Comparison of ENCODE assay signal across 8 cellular contexts in genomic region chr11:34050967-34051348, GRCh38. TPM values are rescaled to one million over a fixed set of nuclear protein-coding genes. Genes with fewer than 3 reads are reported as not detected.
DNase-seq lines count a peak whose midpoint lies in the region; TF ChIP-seq lines count a peak whose summit lies in the region.

No MANE protein-coding gene starts in this region.

- peaks cover 17% of the 10 kb centered on the region for H3K4me1 ChIP-seq in cardiac muscle cell (ENCODE audit: low read depth)

- no peak for DNase-seq in AG10803 (ENCODE audit: low read depth)
- DNase-seq in HFF-Myc (ENCODE audit: extremely low read depth, low read depth) = no peak
- DNase-seq in WERI-Rb-1 = no peak
- DNase-seq in cardiac muscle cell (ENCODE audit: low read depth in 1 of 2, low spot score in 1 of 2) = peak; percentile 59 to 63
- DNase-seq in retinal pigment epithelial cell (ENCODE audit: low read depth) = no peak
- DNase-seq in G401 (ENCODE audit: low spot score) = no peak
- no peak for DNase-seq in T1000 (lab: John Stamatoyannopoulos, UW)
- DNase-seq in KBM-7 = no peak

- peaks cover 38% of the 10 kb centered on the region for H3K36me3 ChIP-seq in WERI-Rb-1
- H3K36me3 ChIP-seq in cardiac muscle cell = peaks cover 4% of the 10 kb centered on the region

- in situ Hi-C loops in G401 (cut with HindIII; ENCODE audit: low sequenced_read_pairs) = no loop called here
- in situ Hi-C loops in KBM-7 (cut with MboI; ENCODE audit: low pct_unique_long_range_greater_than_20kb, low sequenced_read_pairs) = no loop called here

- H3K27me3 ChIP-seq in WERI-Rb-1 (ENCODE audit: insufficient read depth, low read depth, severe bottlenecking) (no peaks in the 10 kb centered on the region), cardiac muscle cell (no peaks in the 10 kb centered on the region)

- TF ChIP-seq CTCF in AG10803 (conservative IDR thresholded peaks at IDR 0.05; ENCODE audit: low read length) (no peak), HFF-Myc (IDR thresholded peaks at IDR 0.05; ENCODE audit: low read depth, low read length, missing control alignments) (no peak), WERI-Rb-1 (IDR thresholded peaks at IDR 0.05; ENCODE audit: low read depth, low read length) (no peak), cardiac muscle cell (IDR thresholded peaks at IDR 0.05; ENCODE audit: low read depth, low read length) (no peak), retinal pigment epithelial cell (conservative IDR thresholded peaks at IDR 0.05; ENCODE audit: low read depth, low read length) (no peak)

- H3K4me3 ChIP-seq in AG10803 (ENCODE audit: low read length) = peak overlapping the region; percentile 73
- H3K4me3 ChIP-seq in HFF-Myc (replicated peaks; ENCODE audit: low read depth, low read length) = peak overlapping the region; percentile 95
- peak overlapping the region; percentile 88 for H3K4me3 ChIP-seq in WERI-Rb-1 (ENCODE audit: low read depth, low read length)
- H3K4me3 ChIP-seq in cardiac muscle cell = peak overlapping the region; percentile 98
- H3K4me3 ChIP-seq in retinal pigment epithelial cell (ENCODE audit: low read length) = peak overlapping the region; percentile 68

- peak overlapping the region; percentile 100 for H3K27ac ChIP-seq in WERI-Rb-1
- H3K27ac ChIP-seq in cardiac muscle cell = peak overlapping the region; percentile 99

- no peaks in the 10 kb centered on the region for H3K9me3 ChIP-seq in WERI-Rb-1 (ENCODE audit: severe bottlenecking)
- no peaks in the 10 kb centered on the region for H3K9me3 ChIP-seq in cardiac muscle cell (ENCODE audit: low read depth)

RNA-seq across cellular contexts. Expression of gene CAPRIN1, which starts 0.6 kb away (rescaled TPM):
- total RNA-seq in cardiac muscle cell = 249 and 286 TPM in 2 replicates
- polyA plus RNA-seq in cardiac muscle cell = 120 and 163 TPM in 2 replicates
- total RNA-seq in G401 (2014; rRNA removed; shearing (Covaris generic)) = 145 and 188 TPM in 2 replicates

RNA-seq across cellular contexts. Expression of gene NAT10, which starts 54.5 kb away (rescaled TPM):
- 19.2 and 23.6 TPM in 2 replicates for total RNA-seq in cardiac muscle cell
- 19.4 and 28.0 TPM in 2 replicates for polyA plus RNA-seq in cardiac muscle cell
- 83.1 and 87.9 TPM in 2 replicates for total RNA-seq in G401 (2014; rRNA removed; shearing (Covaris generic))

Comparison
In these comparisons a context has a peak if more than half of its experiments do, and no peak if none do; other contexts are left out.
1. DNase-seq: peak in cardiac muscle cell (2 of 2); none in AG10803 (single experiment), HFF-Myc (single experiment), WERI-Rb-1 (single experiment), retinal pigment epithelial cell (single experiment), G401 (single experiment), T1000 (single experiment) and KBM-7 (single experiment).
2. Peak in every context shown above with its lines, with median percentiles within 50 percentile points of each other: H3K4me3 ChIP-seq.